Comparison of ENCODE assay signal across 8 cellular contexts in genomic region chr2:209495068-209495620, GRCh38.
DNase-seq lines count a peak whose midpoint lies in the region; ATAC-seq and TF ChIP-seq lines count a peak whose summit lies in the region.
"Not testable (repeated sequence)": the region's sequence is repeated elsewhere in the genome, so short reads cannot be mapped to it uniquely, and the experiment has no call there.

No MANE protein-coding gene starts in this region.

- intact Hi-C loops in aorta (cut with DNase I) = not testable (repeated sequence)

- not testable (repeated sequence) for DNase-seq in HFFc6; chondrocyte (ENCODE audit: low spot score); fibroblast of the aortic adventitia (ENCODE audit: low read depth); osteocyte (ENCODE audit: extremely low spot score, unreplicated experiment); aorta

- not testable (repeated sequence) for ATAC-seq in aorta (ENCODE audit: low FRiP score)

- H3K4me3 Mint-ChIP-seq in HFFc6 = peak overlapping the region; percentile 79; the same call in 1 of the 2 replicates
- not testable (repeated sequence) for H3K4me3 Mint-ChIP-seq in chondrocyte (ENCODE audit: unreplicated experiment); osteocyte (ENCODE audit: unreplicated experiment)

- H3K27ac Mint-ChIP-seq in HFFc6 (peak overlapping the region; percentile 88), chondrocyte (ENCODE audit: unreplicated experiment) (peak overlapping the region; percentile 87), osteocyte (ENCODE audit: unreplicated experiment) (peak overlapping the region; percentile 75)

- H3K4me3 ChIP-seq in fibroblast of the aortic adventitia (ENCODE audit: low read depth, low read length) = peak overlapping the region; percentile 9
- not testable (repeated sequence) for H3K4me3 ChIP-seq in stomach smooth muscle (ENCODE audit: low read length in 2 of 2); aorta (ENCODE audit: low read length in 2 of 2)

- not testable (repeated sequence) for H3K36me3 ChIP-seq in stomach smooth muscle (ENCODE audit: control insufficient read depth in 2 of 2, insufficient read depth in 2 of 2, low read length in 2 of 2); aorta (ENCODE audit: control insufficient read depth in 1 of 2, insufficient read depth in 2 of 2, low read length in 1 of 2)

- H3K27ac ChIP-seq in VCaP (peak overlapping the region; percentile 42), layer of hippocampus (ENCODE audit: low read depth, low read length) (peak overlapping the region; percentile 18), stomach smooth muscle (ENCODE audit: low read length) (peak overlapping the region; percentile 41), aorta (ENCODE audit: low read depth in 1 of 2, low read length in 2 of 2) (peak overlapping the region; percentile 71 to 87)

- H3K27me3 ChIP-seq in layer of hippocampus (ENCODE audit: control insufficient read depth, insufficient read depth, low read length); stomach smooth muscle (ENCODE audit: control insufficient read depth in 1 of 2, insufficient read depth in 2 of 2, low read length in 2 of 2); aorta (ENCODE audit: control insufficient read depth in 1 of 2, insufficient read depth in 2 of 2, low read length in 1 of 2): not testable (repeated sequence)

- H3K4me1 ChIP-seq in stomach smooth muscle (ENCODE audit: control insufficient read depth, insufficient read depth, low read length); aorta (ENCODE audit: control insufficient read depth in 1 of 2, insufficient read depth in 2 of 2, low read length in 2 of 2): not testable (repeated sequence)

- H3K36me3 Mint-ChIP-seq in HFFc6 (ENCODE audit: low read depth) (peaks cover 37% of the 10 kb centered on the region), chondrocyte (ENCODE audit: low read depth) (peaks cover 18% of the 10 kb centered on the region), osteocyte (ENCODE audit: unreplicated experiment) (peaks cover 12% of the 10 kb centered on the region)

- H3K9ac ChIP-seq in stomach smooth muscle (ENCODE audit: low read length in 2 of 2) = not testable (repeated sequence)

- H3K4me1 Mint-ChIP-seq in HFFc6 (ENCODE audit: low read depth) (peaks cover 37% of the 10 kb centered on the region), chondrocyte (ENCODE audit: low read depth) (peaks cover 34% of the 10 kb centered on the region), osteocyte (ENCODE audit: unreplicated experiment) (peaks cover 26% of the 10 kb centered on the region)

- TF ChIP-seq CTCF in HFFc6 (IDR thresholded peaks at IDR 0.05); VCaP (conservative IDR thresholded peaks at IDR 0.05); chondrocyte (IDR thresholded peaks at IDR 0.05); fibroblast of the aortic adventitia (IDR thresholded peaks at IDR 0.05; ENCODE audit: insufficient read depth, low read length); osteocyte (IDR thresholded peaks at IDR 0.05): not testable (repeated sequence)

- H3K9me3 ChIP-seq in stomach smooth muscle (ENCODE audit: control insufficient read depth in 2 of 2, low read length in 2 of 2); aorta (ENCODE audit: control insufficient read depth, low read length): not testable (repeated sequence)

- H3K27me3 Mint-ChIP-seq in HFFc6 (ENCODE audit: insufficient read depth); chondrocyte (ENCODE audit: low read depth); osteocyte (ENCODE audit: unreplicated experiment): not testable (repeated sequence)

- peaks cover 36% of the 10 kb centered on the region for H3K9me3 Mint-ChIP-seq in HFFc6
- peaks cover 32% of the 10 kb centered on the region for H3K9me3 Mint-ChIP-seq in chondrocyte (ENCODE audit: low read depth)
- peaks cover 28% of the 10 kb centered on the region for H3K9me3 Mint-ChIP-seq in osteocyte (ENCODE audit: unreplicated experiment)

- WGBS in aorta, 2 donors = 69 to 80% methylated on average over 13 of the region's 13 CpGs

Comparison
In these comparisons a context has a peak if more than half of its experiments do, and no peak if none do; other contexts are left out.
1. H3K27ac ChIP-seq: peak in every context shown above with its lines; median percentile 79 in aorta; 42 in VCaP; 41 in stomach smooth muscle; 18 in layer of hippocampus.